ENCODE assay signal across 13 cellular contexts in the genomic region with DNA sequence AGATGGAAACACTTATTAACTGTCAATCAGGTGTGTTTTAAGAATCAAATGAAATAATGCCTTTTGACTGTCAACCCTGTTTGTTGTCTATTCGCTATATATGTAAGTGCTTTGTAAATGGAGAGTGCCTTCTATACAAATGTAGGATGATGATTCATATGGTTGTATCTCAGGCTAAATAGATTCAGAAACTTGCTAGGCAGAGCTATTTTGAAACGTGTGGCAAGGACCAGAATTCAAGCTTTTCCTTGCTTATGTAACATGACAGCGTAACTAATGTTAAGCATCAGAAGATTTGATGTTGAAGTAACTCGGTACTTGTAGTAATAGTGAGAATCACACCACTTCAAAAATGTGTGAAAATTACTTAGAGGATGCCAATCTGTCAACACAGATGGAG. TPM values are rescaled to one million over a fixed set of nuclear protein-coding genes. Genes with fewer than 3 reads are reported as not detected.
A peak's percentile ranks its signal among the peaks of the same experiment; 100 is the strongest.
DNase-seq lines count a peak whose midpoint lies in the region; FAIRE-seq and TF ChIP-seq lines count a peak whose summit lies in the region.
"Had no signal": no experiment of that assay in that cellular context is flagged by ENCODE, and none has a peak within 500 bp of the region (broad histone marks: within the 10 kb centered on the region; RNA-seq: fewer than 3 reads in every experiment).

No MANE protein-coding gene starts in this region.

- H4K91ac ChIP-seq in mesenchymal stem cell (ENCODE audit: low read length) = no peak overlapping the region

- H3K9ac ChIP-seq in mammary epithelial cell (ENCODE audit: insufficient read depth, low read length) = no peak overlapping the region
- H3K9ac ChIP-seq in mesenchymal stem cell (ENCODE audit: low read length) = no peak overlapping the region

- TF ChIP-seq POLR2A in H54 (IDR thresholded peaks at IDR 0.05; ENCODE audit: low read depth, low read length) = no peak

- no peak overlapping the region for H2AK5ac ChIP-seq in mesenchymal stem cell (ENCODE audit: low read length, severe bottlenecking)

- H3K4me1 Mint-ChIP-seq in activated naive CD4-positive, alpha-beta T cell treated with anti-CD3 and anti-CD28 coated beads, Interleukin-2, amount 10 ng/mL, durations not matched to agents 7 days and 5 days = peaks cover 37% of the 10 kb centered on the region

- H3K14ac ChIP-seq in mesenchymal stem cell (ENCODE audit: low read length in 2 of 2) = no peak overlapping the region

- H3K79me1 ChIP-seq in mesenchymal stem cell (replicated peaks; ENCODE audit: low read length, poor library complexity, severe bottlenecking) = no peaks in the 10 kb centered on the region

- no peak overlapping the region for H2BK5ac ChIP-seq in mesenchymal stem cell (ENCODE audit: low read depth, low read length, poor library complexity, severe bottlenecking)

- CTCF ChIA-PET in mammary epithelial cell (lab: Charles Lee; ENCODE audit: low non-redundant PET) = interaction anchor here (0.6 kb wide), 1 partner anchor 101 kb away, joined by 3 read pairs; no protein-coding TSS in a partner anchor
- CTCF ChIA-PET in activated naive CD4-positive, alpha-beta T cell treated with anti-CD3 and anti-CD28 coated beads, Interleukin-2, amount 10 ng/mL, durations not matched to agents 7 days and 5 days (lab: Charles Lee) = no interaction called here

- FAIRE-seq in H54 (lab: Jason Lieb, UNC) = peak; percentile 70

- no peak overlapping the region for H3K27ac ChIP-seq in ACC112 (ENCODE audit: low read depth, low read length)
- H3K27ac ChIP-seq in mammary epithelial cell (ENCODE audit: insufficient read depth, low read depth, low read length) = no peak overlapping the region
- H3K27ac ChIP-seq in mesenchymal stem cell (ENCODE audit: low read length, poor library complexity, severe bottlenecking) = no peak overlapping the region

- H3K4me3 Mint-ChIP-seq in activated naive CD4-positive, alpha-beta T cell treated with anti-CD3 and anti-CD28 coated beads, Interleukin-2, amount 10 ng/mL, durations not matched to agents 7 days and 5 days = no peak overlapping the region

- peaks cover 54% of the 10 kb centered on the region for H3K4me1 ChIP-seq in ACC112 (ENCODE audit: control insufficient read depth, insufficient read depth, low read length, unreplicated experiment)
- peaks cover 32% of the 10 kb centered on the region for H3K4me1 ChIP-seq in mammary epithelial cell (ENCODE audit: insufficient read depth, low read length)
- peaks cover 7% of the 10 kb centered on the region for H3K4me1 ChIP-seq in mesenchymal stem cell (ENCODE audit: control insufficient read depth, insufficient read depth, low read depth, low read length)

- intact Hi-C loops in mammary epithelial cell (cut with micrococcal nuclease) = no loop called here

- in situ Hi-C loops in mammary epithelial cell (cut with MboI; ENCODE audit: low sequenced_read_pairs in 2 of 2) = no loop called here

- H3K23ac ChIP-seq in mesenchymal stem cell (ENCODE audit: low read length in 2 of 2) = no peak overlapping the region

- peaks cover 25% of the 10 kb centered on the region for H3K36me3 Mint-ChIP-seq in activated naive CD4-positive, alpha-beta T cell treated with anti-CD3 and anti-CD28 coated beads, Interleukin-2, amount 10 ng/mL, durations not matched to agents 7 days and 5 days

- no peak overlapping the region for H2BK120ac ChIP-seq in mesenchymal stem cell (ENCODE audit: low read depth, low read length)

- H3K36me3 ChIP-seq in ACC112 (ENCODE audit: insufficient read depth, low read length) = peaks cover 27% of the 10 kb centered on the region
- H3K36me3 ChIP-seq in mammary epithelial cell (ENCODE audit: insufficient read depth, low read length) = peaks cover 17% of the 10 kb centered on the region
- peaks cover 0 to 26% of the 10 kb centered on the region in 2 experiments for H3K36me3 ChIP-seq in mesenchymal stem cell (ENCODE audit: control insufficient read depth in 1 of 2, insufficient read depth in 2 of 2, low read depth in 1 of 2, low read length in 2 of 2)

- H3K27me3 Mint-ChIP-seq in activated naive CD4-positive, alpha-beta T cell treated with anti-CD3 and anti-CD28 coated beads, Interleukin-2, amount 10 ng/mL, durations not matched to agents 7 days and 5 days = peaks cover 4% of the 10 kb centered on the region

- no peaks in the 10 kb centered on the region for H3K9me3 ChIP-seq in mammary epithelial cell (replicated peaks; ENCODE audit: insufficient read depth, low read length)
- no peaks in the 10 kb centered on the region for H3K9me3 ChIP-seq in mesenchymal stem cell (ENCODE audit: control insufficient read depth, low read length)

- no peak overlapping the region for H2BK12ac ChIP-seq in mesenchymal stem cell (ENCODE audit: low read length in 2 of 2)

- H3K4ac ChIP-seq in mesenchymal stem cell (ENCODE audit: low read depth in 1 of 2, low read length in 2 of 2) = no peak overlapping the region

- H4K20me1 ChIP-seq in mammary epithelial cell (ENCODE audit: insufficient read depth, low read length) = no peaks in the 10 kb centered on the region

- no peak overlapping the region for H2AFZ ChIP-seq in ACC112 (ENCODE audit: low read length, unreplicated experiment)
- no peak overlapping the region for H2AFZ ChIP-seq in mammary epithelial cell (ENCODE audit: low read depth, low read length)
- H2AFZ ChIP-seq in mesenchymal stem cell (ENCODE audit: low read depth, low read length) = no peak overlapping the region

- no peak overlapping the region for H3K18ac ChIP-seq in mesenchymal stem cell (ENCODE audit: low read depth in 1 of 2, low read length in 2 of 2)

- H3K27ac Mint-ChIP-seq in activated naive CD4-positive, alpha-beta T cell treated with anti-CD3 and anti-CD28 coated beads, Interleukin-2, amount 10 ng/mL, durations not matched to agents 7 days and 5 days = no peak overlapping the region

- dilution Hi-C loops in mammary epithelial cell (cut with HindIII; ENCODE audit: low sequenced_read_pairs) = loop anchor here (5.0 kb wide), 1 partner anchor 100 kb away; no protein-coding TSS in a partner anchor

- no peak overlapping the region for H2BK15ac ChIP-seq in mesenchymal stem cell (ENCODE audit: low read depth, poor library complexity, severe bottlenecking)

- no peak overlapping the region for H4K8ac ChIP-seq in mesenchymal stem cell (ENCODE audit: low read length)

- BruUV-seq in mammary epithelial cell (replicated peaks; lab: Mats Ljungman, UMichigan) = no TSS peak

- WGBS in mammary epithelial cell (ENCODE audit: low coverage, missing lambda C conversion rate) = 31% methylated on average over 4 of the region's 4 CpGs
- WGBS in mesenchymal stem cell = 48% methylated on average over 4 of the region's 4 CpGs

- H3K9me3 Mint-ChIP-seq in activated naive CD4-positive, alpha-beta T cell treated with anti-CD3 and anti-CD28 coated beads, Interleukin-2, amount 10 ng/mL, durations not matched to agents 7 days and 5 days = no peaks in the 10 kb centered on the region

- H3K4me3 ChIP-seq in ACC112 (ENCODE audit: low read depth, low read length) = peak overlapping the region; percentile 92
- peak overlapping the region in 1 of 3 experiments; percentile 12 for H3K4me3 ChIP-seq in mammary epithelial cell (replicated peaks in 1 of 3; ENCODE audit: insufficient read depth in 1 of 3, low read depth in 2 of 3, low read length in 3 of 3)
- H3K4me3 ChIP-seq in mesenchymal stem cell (ENCODE audit: insufficient read depth in 1 of 2, low read depth in 1 of 2, low read length in 2 of 2) = peak overlapping the region in 1 of 2 experiments; percentile 84

- TF ChIP-seq CTCF in mammary epithelial cell (conservative IDR thresholded peaks at IDR 0.05 in 1 of 2, IDR thresholded peaks at IDR 0.05 in 1 of 2; ENCODE audit: extremely low read depth in 1 of 2, insufficient read depth in 1 of 2, low read depth in 1 of 2, low read length in 2 of 2) = no peak

- H3K27me3 ChIP-seq in ACC112 (ENCODE audit: insufficient read depth, low read length) (no peaks in the 10 kb centered on the region), mammary epithelial cell (ENCODE audit: insufficient read depth, low read length) (no peaks in the 10 kb centered on the region), mesenchymal stem cell (ENCODE audit: control insufficient read depth in 1 of 2, insufficient read depth in 1 of 2, low read length in 2 of 2) (no peaks in the 10 kb centered on the region)

- H3K79me2 ChIP-seq in ACC112 (ENCODE audit: control insufficient read depth, insufficient read depth, low read length, unreplicated experiment) = peaks cover 42% of the 10 kb centered on the region
- peaks cover 49% of the 10 kb centered on the region for H3K79me2 ChIP-seq in mammary epithelial cell (ENCODE audit: insufficient read depth, low read length)

- DNase-seq in H54 (ENCODE audit: insufficient read length, low spot score) (no peak), mammary epithelial cell (no peak), mesenchymal stem cell (peak; percentile 37), T-helper 2 cell (no peak), RPMI8226 (no peak), SKM-1 treated with dmso at 0.1 percent for 144 hours (lab: John Stamatoyannopoulos, UW; ENCODE audit: unreplicated experiment) (no peak)
- no peak for DNase-seq in activated naive CD4-positive, alpha-beta T cell treated with anti-CD3 and anti-CD28 coated beads, Interleukin-2, amount 10 ng/mL, durations not matched to agents 7 days and 5 days
- DNase-seq: activated T-cell treated with anti-CD3 and anti-CD28 coated beads, Interleukin-2, amount 50 U/mL, for 1 hour; effector CD4-positive, alpha-beta T cell; GF-D8; left ventricle myocardium superior; NCI-H187 had no signal

- H3K4me2 ChIP-seq in mammary epithelial cell (ENCODE audit: insufficient read depth, low read depth, low read length) (peak overlapping the region; percentile 85), mesenchymal stem cell (ENCODE audit: low read length, poor library complexity, severe bottlenecking) (peak overlapping the region; percentile 60)

RNA-seq across cellular contexts. Expression of gene OGFRL1, which starts 3.4 kb away (rescaled TPM):
- 100 to 1,000 TPM in 1 of 2 donors, 10 to 100 TPM in 1; 33.4 to 106 TPM for total RNA-seq in mammary epithelial cell
- 6.8 TPM for polyA plus RNA-seq in mammary epithelial cell
- polyA minus RNA-seq in mammary epithelial cell = 8.1 TPM
- polyA plus RNA-seq in mesenchymal stem cell (2013, experiment 1 of 2) = 34.2 TPM
- 37.1 TPM for polyA plus RNA-seq in mesenchymal stem cell (2013, experiment 2 of 2)
